In genomic region chr6:167092672-167093339, GRCh38 we compare ENCODE assay signal across 13 cellular contexts. TPM values are rescaled to one million over a fixed set of nuclear protein-coding genes. Genes with fewer than 3 reads are reported as not detected.
DNase-seq lines count a peak whose midpoint lies in the region; ATAC-seq and TF ChIP-seq lines count a peak whose summit lies in the region.
"Had no signal": no experiment of that assay in that cellular context is flagged by ENCODE, and none has a peak within 500 bp of the region (broad histone marks: within the 10 kb centered on the region; RNA-seq: fewer than 3 reads in every experiment).

No MANE protein-coding gene starts in this region.

- TF ChIP-seq POLR2A in GM10847 (IDR thresholded peaks at IDR 0.05; ENCODE audit: extremely low read depth, insufficient read length) = peak; percentile 20

- intact Hi-C loops in activated CD8-positive, alpha-beta T cell treated with anti-CD3 and anti-CD28 coated beads for 36 hours (cut with micrococcal nuclease) = loop anchor here (5.0 kb wide), 1 partner anchor 36 kb away; no protein-coding TSS in a partner anchor

- no peaks in the 10 kb centered on the region for H3K36me3 ChIP-seq in H7 (replicated peaks; ENCODE audit: control insufficient read depth, insufficient read depth, low read length)

- POLR2A ChIA-PET in activated CD8-positive, alpha-beta T cell treated with anti-CD3 and anti-CD28 coated beads for 36 hours (lab: Charles Lee) = no interaction called here

- CTCF ChIA-PET in activated CD8-positive, alpha-beta T cell treated with anti-CD3 and anti-CD28 coated beads for 36 hours (lab: Charles Lee) = interaction anchor here (0.7 kb wide), 1 partner anchor 16 kb away, joined by 3 read pairs; no protein-coding TSS in a partner anchor

- H3K4me3 ChIP-seq in H7 (ENCODE audit: insufficient read depth, low read depth, low read length) = no peak overlapping the region
- H3K4me3 ChIP-seq: K562 had no signal

- no peaks in the 10 kb centered on the region for H3K27me3 Mint-ChIP-seq in activated CD8-positive, alpha-beta T cell treated with anti-CD3 and anti-CD28 coated beads for 36 hours
- no peaks in the 10 kb centered on the region for H3K27me3 Mint-ChIP-seq in nephron (ENCODE audit: low read depth)

- no peaks in the 10 kb centered on the region for H3K9me3 Mint-ChIP-seq in activated CD8-positive, alpha-beta T cell treated with anti-CD3 and anti-CD28 coated beads for 36 hours
- H3K9me3 Mint-ChIP-seq in nephron = peaks cover 13% of the 10 kb centered on the region

- H3K27me3 ChIP-seq in H7 (ENCODE audit: control insufficient read depth, insufficient read depth, low read length) = no peaks in the 10 kb centered on the region
- H3K27me3 ChIP-seq: testis had no signal

- peaks cover 51% of the 10 kb centered on the region for H3K4me1 Mint-ChIP-seq in activated CD8-positive, alpha-beta T cell treated with anti-CD3 and anti-CD28 coated beads for 36 hours (ENCODE audit: low read depth)
- H3K4me1 Mint-ChIP-seq in nephron = peaks cover 49% of the 10 kb centered on the region

- DNase-seq in H7 (peak; percentile 7), C1 segment of cervical spinal cord (lab: John Stamatoyannopoulos, UW) (no peak), NCI-H345 treated with DMSO at 0.1 percent for 48 hours (lab: John Stamatoyannopoulos, UW; ENCODE audit: unreplicated experiment) (no peak)
- no peak for DNase-seq in activated CD8-positive, alpha-beta T cell treated with anti-CD3 and anti-CD28 coated beads for 36 hours
- DNase-seq: NCI-H1694 treated with DMSO at 0.1 percent for 48 hours, NCI-H526, nephron progenitor cell, SHP77 treated with DMSO at 0.1 percent for 48 hours, testis had no signal

- ATAC-seq in activated CD8-positive, alpha-beta T cell treated with anti-CD3 and anti-CD28 coated beads for 36 hours = no peak
- no peak for ATAC-seq in HG03457 (IDR thresholded peaks at IDR 0.05; ENCODE audit: unreplicated experiment)

- H3K27ac Mint-ChIP-seq in activated CD8-positive, alpha-beta T cell treated with anti-CD3 and anti-CD28 coated beads for 36 hours = peak overlapping the region; percentile 82
- peak overlapping the region; percentile 21 to 92 (median 91) for H3K27ac Mint-ChIP-seq in nephron
- H3K27ac Mint-ChIP-seq: nephron progenitor cell had no signal

- peak overlapping the region; percentile 63 for H3K4me3 Mint-ChIP-seq in activated CD8-positive, alpha-beta T cell treated with anti-CD3 and anti-CD28 coated beads for 36 hours
- H3K4me3 Mint-ChIP-seq in nephron = no peak overlapping the region
- H3K4me3 Mint-ChIP-seq: nephron progenitor cell had no signal

- no peak for TF ChIP-seq CTCF in activated CD8-positive, alpha-beta T cell treated with anti-CD3 and anti-CD28 coated beads for 36 hours (IDR thresholded peaks at IDR 0.05)
- TF ChIP-seq CTCF in nephron (IDR thresholded peaks at IDR 0.05; ENCODE audit: unreplicated experiment in 3 of 3) = no peak

- H3K36me3 Mint-ChIP-seq in activated CD8-positive, alpha-beta T cell treated with anti-CD3 and anti-CD28 coated beads for 36 hours (ENCODE audit: low read depth) = no peaks in the 10 kb centered on the region
- H3K36me3 Mint-ChIP-seq in nephron (ENCODE audit: low read depth) = no peaks in the 10 kb centered on the region

RNA-seq across cellular contexts. Expression of gene CCR6, which starts 30.1 kb away (rescaled TPM):
- not detected in 2 replicates for total RNA-seq in H7 (2014; rRNA removed; shearing (Covaris generic))
- total RNA-seq in activated CD8-positive, alpha-beta T cell treated with anti-CD3 and anti-CD28 coated beads for 36 hours = under 1 TPM in 1 of 2 experiments, not detected in 1; 0.23 TPM
- total RNA-seq: K562 had no signal
